In genomic region chr2:86476918-86477317, GRCh38 we compare ENCODE assay signal across 25 cellular contexts. TPM values are rescaled to one million over a fixed set of nuclear protein-coding genes. Genes with fewer than 3 reads are reported as not detected.
DNase-seq lines count a peak whose midpoint lies in the region; ATAC-seq, FAIRE-seq and TF ChIP-seq lines count a peak whose summit lies in the region.
"Had no signal": no experiment of that assay in that cellular context is flagged by ENCODE, and none has a peak within 500 bp of the region (broad histone marks: within the 10 kb centered on the region; RNA-seq: fewer than 3 reads in every experiment).

No MANE protein-coding gene starts in this region.

- no peak for DNase-seq in activated naive CD8-positive, alpha-beta T cell treated with anti-CD3 and anti-CD28 coated beads, Interleukin-2, amount 50 U/mL, for 24 hours
- DNase-seq in body of pancreas (peak in 3 of 4 donors; percentile 33 to 46 (median 37)), HepG2 (ENCODE audit: low spot score) (no peak), tibial artery (no peak), MM.1S (no peak), T1000 (lab: John Stamatoyannopoulos, UW) (no peak)
- DNase-seq: activated CD4-positive, alpha-beta T cell treated with anti-CD3 and anti-CD28 coated beads, Interleukin-2, amount 50 U/mL, for 4 hours; activated naive CD4-positive, alpha-beta T cell treated with anti-CD3 and anti-CD28 coated beads for 36 hours; AML-193; H7; kidney glomerular epithelial cell; mesendoderm; NCI-H1105; NCI-H2081; NCI-H69; SIG-M5; stimulated activated CD4-positive, alpha-beta T cell treated with anti-CD3 and anti-CD28 coated beads, Interleukin-4, amount 100 ng/mL, for 4 hours; stimulated activated naive B cell treated with anti-CD40 and anti-IgM and Interleukin-4, amounts not matched to agents 10 μg/mL and 1 μg/mL and 100 μg/mL, for 72 hours had no signal

- in situ Hi-C loops in HepG2 (cut with HindIII; ENCODE audit: extremely low pct_ligation_motif_present, low pct_unique_long_range_greater_than_20kb), result no loop called here

- FAIRE-seq in HepG2 (lab: Jason Lieb, UNC), result no peak
- FAIRE-seq: A204.1, TTC549 had no signal

- no peak overlapping the region for H3K9ac ChIP-seq in HepG2 (ENCODE audit: insufficient read depth, low read depth, low read length)
- no peak overlapping the region for H3K9ac ChIP-seq in MM.1S (ENCODE audit: low read length)

- no TSS peak for BruUV-seq in HepG2 (replicated peaks; lab: Mats Ljungman, UMichigan)

- TF ChIP-seq RAD21 in HepG2 (CRISPR knock-in tag; IDR thresholded peaks at IDR 0.05), result no peak

- peaks cover 34% of the 10 kb centered on the region for H3K4me1 Mint-ChIP-seq in activated naive CD8-positive, alpha-beta T cell (ENCODE audit: low read depth)
- H3K4me1 Mint-ChIP-seq in activated naive CD8-positive, alpha-beta T cell treated with anti-CD3 and anti-CD28 coated beads, Interleukin-2, amount 50 U/mL, for 24 hours, result peaks cover 18% of the 10 kb centered on the region

- TF ChIP-seq EP300 in HepG2 (IDR thresholded peaks at IDR 0.05; ENCODE audit: low read depth in 2 of 2, low read length in 2 of 2) (no peak), HepG2 (CRISPR knock-in tag; IDR thresholded peaks at IDR 0.05; ENCODE audit: borderline replicate concordance) (no peak)

- H3K79me2 ChIP-seq in HepG2 (ENCODE audit: insufficient read depth, low read length) (no peaks in the 10 kb centered on the region), MM.1S (ENCODE audit: low read length) (peaks cover under 1% of the 10 kb centered on the region; the same call in 1 of the 2 replicates)

- H3K36me3 ChIP-seq in body of pancreas (replicated peaks in 1 of 2; ENCODE audit: insufficient read depth in 1 of 2, low read depth in 2 of 2), result peaks cover 0 to 19% of the 10 kb centered on the region in 2 donors
- H3K36me3 ChIP-seq in HepG2 (replicated peaks in 1 of 2; ENCODE audit: control insufficient read depth in 1 of 2, insufficient read depth in 2 of 2, low read length in 2 of 2), result peaks cover 54 to 98% of the 10 kb centered on the region in 2 experiments
- H3K36me3 ChIP-seq in tibial artery, result peaks cover 75 to 93% (median 81%) of the 10 kb centered on the region in 3 donors
- H3K36me3 ChIP-seq in MM.1S (replicated peaks; ENCODE audit: insufficient read depth, low read length), result peaks cover 12% of the 10 kb centered on the region; the same call in 1 of the 2 replicates

- H2AFZ ChIP-seq in HepG2 (ENCODE audit: low read length) (no peak overlapping the region), MM.1S (ENCODE audit: low read length) (no peak overlapping the region)

- no peaks in the 10 kb centered on the region for H3K27me3 ChIP-seq in body of pancreas
- no peaks in the 10 kb centered on the region for H3K27me3 ChIP-seq in HepG2 (ENCODE audit: control insufficient read depth in 1 of 2, insufficient read depth in 2 of 2, low read length in 2 of 2)
- H3K27me3 ChIP-seq in tibial artery, result no peaks in the 10 kb centered on the region
- H3K27me3 ChIP-seq in MM.1S (replicated peaks; ENCODE audit: insufficient read depth, low read length), result no peaks in the 10 kb centered on the region

- TF ChIP-seq POLR2A in body of pancreas (IDR thresholded peaks at IDR 0.05) (no peak), HepG2 (IDR thresholded peaks at IDR 0.05; ENCODE audit: insufficient read depth in 1 of 2, low read depth in 2 of 2, low read length in 2 of 2) (no peak)

- POLR2A ChIA-PET in HepG2 (lab: Yijun Ruan, JAX), result no interaction called here

- H3K4me2 ChIP-seq in HepG2 (ENCODE audit: low read depth, low read length) (no peak overlapping the region), MM.1S (ENCODE audit: low read depth, low read length) (no peak overlapping the region)

- intact Hi-C loops in body of pancreas (cut with DNase I) (no loop called here), HepG2 (cut with micrococcal nuclease; ENCODE audit: unreplicated experiment) (no loop called here), tibial artery (cut with DNase I; ENCODE audit: low total_unique reads) (no loop called here)

- H3K27ac ChIP-seq in body of pancreas (peak overlapping the region; percentile 6 to 59 (median 35)), HepG2 (ENCODE audit: extremely low read length, insufficient read depth, low read length) (no peak overlapping the region), tibial artery (peak overlapping the region; percentile 37 to 52), MM.1S (ENCODE audit: low read length) (no peak overlapping the region)

- H4K20me1 ChIP-seq in HepG2 (ENCODE audit: insufficient read depth, low read length) (no peaks in the 10 kb centered on the region), MM.1S (ENCODE audit: insufficient read depth, low read length) (no peaks in the 10 kb centered on the region)

- no peaks in the 10 kb centered on the region for H3K9me3 ChIP-seq in body of pancreas
- H3K9me3 ChIP-seq in HepG2 (ENCODE audit: low read length), result no peaks in the 10 kb centered on the region
- no peaks in the 10 kb centered on the region for H3K9me3 ChIP-seq in tibial artery
- no peaks in the 10 kb centered on the region for H3K9me3 ChIP-seq in MM.1S (replicated peaks; ENCODE audit: insufficient read depth, low read length)

- H3K9me2 ChIP-seq in MM.1S (replicated peaks; ENCODE audit: insufficient read depth, low read length), result no peaks in the 10 kb centered on the region

- no peak overlapping the region for H3K4me3 Mint-ChIP-seq in activated naive CD8-positive, alpha-beta T cell
- H3K4me3 Mint-ChIP-seq in activated naive CD8-positive, alpha-beta T cell treated with anti-CD3 and anti-CD28 coated beads, Interleukin-2, amount 50 U/mL, for 24 hours, result no peak overlapping the region
- H3K4me3 Mint-ChIP-seq: activated naive CD4-positive, alpha-beta T cell treated with anti-CD3 and anti-CD28 coated beads for 36 hours; activated T-helper 1 cell treated with anti-CD3 and anti-CD28 coated beads, Interleukin-12 subunit alpha, Interleukin-12 subunit beta, Interleukin-2, Interleukin-4 antibody, amounts not matched to agents 30 ng/mL and 10 ng/mL and 1 ng/mL, durations not matched to agents 14 hours and 24 hours and 36 hours; stimulated activated naive B cell treated with anti-CD40 and anti-IgM and Interleukin-4, amounts not matched to agents 10 μg/mL and 1 μg/mL and 100 μg/mL, for 72 hours had no signal

- H3K27ac Mint-ChIP-seq in activated naive CD8-positive, alpha-beta T cell, result peak overlapping the region; percentile 85
- H3K27ac Mint-ChIP-seq in activated naive CD8-positive, alpha-beta T cell treated with anti-CD3 and anti-CD28 coated beads, Interleukin-2, amount 50 U/mL, for 24 hours, result no peak overlapping the region
- H3K27ac Mint-ChIP-seq: stimulated activated naive B cell treated with anti-CD40 and anti-IgM and Interleukin-4, amounts not matched to agents 10 μg/mL and 1 μg/mL and 100 μg/mL, for 72 hours had no signal

- H3K27me3 Mint-ChIP-seq in activated naive CD8-positive, alpha-beta T cell, result no peaks in the 10 kb centered on the region
- no peaks in the 10 kb centered on the region for H3K27me3 Mint-ChIP-seq in activated naive CD8-positive, alpha-beta T cell treated with anti-CD3 and anti-CD28 coated beads, Interleukin-2, amount 50 U/mL, for 24 hours
- H3K27me3 Mint-ChIP-seq: progenitor cell of endocrine pancreas; stimulated activated naive B cell treated with anti-CD40 and anti-IgM and Interleukin-4, amounts not matched to agents 10 μg/mL and 1 μg/mL and 100 μg/mL, for 72 hours had no signal

- peaks cover 22% of the 10 kb centered on the region for H3K4me1 ChIP-seq in body of pancreas
- 0 out of 2 replicates have a peak, but pooled peaks cover 7% of the 10 kb centered on the region for H3K4me1 ChIP-seq in HepG2 (ENCODE audit: insufficient read depth, low read length)
- H3K4me1 ChIP-seq in tibial artery, result peaks cover 0 to 57% (median 25%) of the 10 kb centered on the region in 4 donors
- no peaks in the 10 kb centered on the region for H3K4me1 ChIP-seq in MM.1S (ENCODE audit: low read length)

- no peaks in the 10 kb centered on the region for H3K9me3 Mint-ChIP-seq in activated naive CD8-positive, alpha-beta T cell (ENCODE audit: low read depth)
- H3K9me3 Mint-ChIP-seq in activated naive CD8-positive, alpha-beta T cell treated with anti-CD3 and anti-CD28 coated beads, Interleukin-2, amount 50 U/mL, for 24 hours, result no peaks in the 10 kb centered on the region
- H3K9me3 Mint-ChIP-seq: activated naive CD4-positive, alpha-beta T cell treated with anti-CD3 and anti-CD28 coated beads for 36 hours; activated T-helper 1 cell treated with anti-CD3 and anti-CD28 coated beads, Interleukin-12 subunit alpha, Interleukin-12 subunit beta, Interleukin-2, Interleukin-4 antibody, amounts not matched to agents 30 ng/mL and 10 ng/mL and 1 ng/mL, durations not matched to agents 14 hours and 24 hours and 36 hours; stimulated activated naive B cell treated with anti-CD40 and anti-IgM and Interleukin-4, amounts not matched to agents 10 μg/mL and 1 μg/mL and 100 μg/mL, for 72 hours had no signal

- no peaks in the 10 kb centered on the region for H3F3A ChIP-seq in MM.1S (ENCODE audit: insufficient read depth, low read length)

- peaks cover 16% of the 10 kb centered on the region for H3K36me3 Mint-ChIP-seq in activated naive CD8-positive, alpha-beta T cell
- peaks cover 62% of the 10 kb centered on the region for H3K36me3 Mint-ChIP-seq in activated naive CD8-positive, alpha-beta T cell treated with anti-CD3 and anti-CD28 coated beads, Interleukin-2, amount 50 U/mL, for 24 hours (ENCODE audit: low read depth)

- ATAC-seq in activated naive CD8-positive, alpha-beta T cell treated with anti-CD3 and anti-CD28 coated beads, Interleukin-2, amount 50 U/mL, for 24 hours, result no peak
- ATAC-seq in body of pancreas, result peak; percentile 24
- no peak for ATAC-seq in HepG2
- ATAC-seq in GM19324 (IDR thresholded peaks at IDR 0.05; ENCODE audit: low FRiP score, unreplicated experiment), result no peak
- ATAC-seq: Panc1; stimulated activated naive B cell treated with anti-CD40 and anti-IgM and Interleukin-4, amounts not matched to agents 10 μg/mL and 1 μg/mL and 100 μg/mL, for 72 hours had no signal

- H3K4me3 ChIP-seq in body of pancreas (no peak overlapping the region), HepG2 (replicated peaks in 1 of 3; ENCODE audit: insufficient read depth in 1 of 3, low read depth in 2 of 3, low read length in 3 of 3) (no peak overlapping the region), tibial artery (no peak overlapping the region), MM.1S (ENCODE audit: low read length) (no peak overlapping the region)

- 11 to 19% methylated on average over 3 of the region's 3 CpGs for WGBS in body of pancreas, 2 donors
- 81% methylated on average over 3 of the region's 3 CpGs for WGBS in HepG2 (ENCODE audit: low lambda C conversion rate)

- TF ChIP-seq CTCF in body of pancreas (IDR thresholded peaks at IDR 0.05), result no peak
- no peak for TF ChIP-seq CTCF in HepG2 (CRISPR knock-in tag; IDR thresholded peaks at IDR 0.05)
- no peak for TF ChIP-seq CTCF in tibial artery (IDR thresholded peaks at IDR 0.05)
- no peak for TF ChIP-seq CTCF in MM.1S (IDR thresholded peaks at IDR 0.05; ENCODE audit: low read length)

- CTCF ChIA-PET in HepG2 (lab: Yijun Ruan, JAX; ENCODE audit: low intra/inter-chr PET ratio, low total read pairs), result no interaction called here

RNA-seq across cellular contexts. Expression of gene KDM3A, which starts 35.7 kb away (rescaled TPM):
- total RNA-seq in body of pancreas (10 to 100 TPM; 34.0 to 47.8 TPM), HepG2 (2016; rRNA removed; fragmentation: Illumina TruSeq; extraction: Trizol) (21.0 and 30.8 TPM in 2 replicates)
- 3.8 and 4.0 TPM in 2 replicates for total RNA-seq in HepG2 (2016; cell fraction: cytosol; rRNA removed; fragmentation: Illumina TruSeq; extraction: Trizol; ENCODE audit: low read depth)
- 20.2 and 32.7 TPM in 2 replicates for total RNA-seq in HepG2 (2016; cell fraction: insoluble cytoplasmic fraction; rRNA removed; fragmentation: Illumina TruSeq; extraction: Trizol)
- 7.1 and 9.1 TPM in 2 replicates for total RNA-seq in HepG2 (2016; cell fraction: membrane; rRNA removed; fragmentation: Illumina TruSeq; extraction: Trizol)
- total RNA-seq in HepG2 (2016; cell fraction: nucleus; rRNA removed; fragmentation: Illumina TruSeq; extraction: Trizol), result 52.1 and 52.6 TPM in 2 replicates
- polyA plus RNA-seq in HepG2 (2011; rRNA removed), result 53.9 and 70.2 TPM in 2 replicates
- 29.9 and 38.1 TPM in 2 replicates for polyA plus RNA-seq in HepG2 (2011; cell fraction: cytosol; rRNA removed)
- polyA plus RNA-seq in HepG2 (2011; cell fraction: nucleus; rRNA removed), result 77.5 and 80.4 TPM in 2 replicates
- polyA plus RNA-seq in HepG2 (2012), result 46.4 and 59.6 TPM in 2 replicates
- 1.5 and 3.7 TPM in 2 replicates for polyA plus RNA-seq in HepG2 (2016; cell fraction: cytosol; fragmentation: Illumina TruSeq; extraction: Trizol; ENCODE audit: low read depth)
- 24.8 and 27.7 TPM in 2 replicates for polyA plus RNA-seq in HepG2 (2016; cell fraction: insoluble cytoplasmic fraction; fragmentation: Illumina TruSeq; extraction: Trizol; ENCODE audit: low read depth)
- 5.6 and 5.8 TPM in 2 replicates for polyA plus RNA-seq in HepG2 (2016; cell fraction: membrane; fragmentation: Illumina TruSeq; extraction: Trizol; ENCODE audit: low read depth)
- polyA plus RNA-seq in HepG2 (2016; cell fraction: nucleus; fragmentation: Illumina TruSeq; extraction: Trizol; ENCODE audit: insufficient read depth, low read depth), result 38.9 TPM in 2 replicates
- polyA minus RNA-seq in HepG2 (2011; rRNA and poly(A)+ RNA removed; ENCODE audit: low replicate concordance), result 42.3 and 101 TPM in 2 replicates
- polyA minus RNA-seq in HepG2 (2011; cell fraction: cytosol; rRNA and poly(A)+ RNA removed), result 82.1 and 91.9 TPM in 2 replicates
- polyA minus RNA-seq in HepG2 (2011; cell fraction: nucleus; rRNA and poly(A)+ RNA removed), result 257 and 304 TPM in 2 replicates

Comparison
In these comparisons a context has a peak if more than half of its experiments do, and no peak if none do; other contexts are left out.
1. DNase-seq: peak in body of pancreas (3 of 4); none in activated naive CD8-positive, alpha-beta T cell treated with anti-CD3 and anti-CD28 coated beads, Interleukin-2, amount 50 U/mL, for 24 hours (single experiment), HepG2 (single experiment), tibial artery (0 of 2), MM.1S (single experiment) and T1000 (single experiment).
2. H3K27ac ChIP-seq: peak in body of pancreas (4 of 4) and tibial artery (2 of 2); none in HepG2 (single experiment) and MM.1S (single experiment).